In genomic region chr10:70672165-70672992, GRCh38 we compare ENCODE assay signal across 8 cellular contexts. TPM values are rescaled to one million over a fixed set of nuclear protein-coding genes. Genes with fewer than 3 reads are reported as not detected.
DNase-seq lines count a peak whose midpoint lies in the region; ATAC-seq and TF ChIP-seq lines count a peak whose summit lies in the region.

Gene ADAMTS14 (plus strand): TSS chr10:70672506. CDS start chr10:70672803, 297 bp downstream.

- WGBS in testis, 2 donors: 0 to 1% methylated on average over 3 to 46 of the region's 99 CpGs

- H3K9me3 Mint-ChIP-seq in T-helper 2 cell treated with Interferon-gamma antibody and Interleukin-4, amounts not matched to agents 5 μg/mL and 100 μg/mL, for 36 hours: no peaks in the 10 kb centered on the region
- no peaks in the 10 kb centered on the region for H3K9me3 Mint-ChIP-seq in effector memory CD8-positive, alpha-beta T cell

- H3K27me3 ChIP-seq in GM06990 (replicated peaks; ENCODE audit: control insufficient read depth, insufficient read depth, low read length): no peaks in the 10 kb centered on the region; the same call in none of the 2 replicates
- no peaks in the 10 kb centered on the region for H3K27me3 ChIP-seq in testis

- H3K4me3 Mint-ChIP-seq in T-helper 2 cell treated with Interferon-gamma antibody and Interleukin-4, amounts not matched to agents 5 μg/mL and 100 μg/mL, for 36 hours: peak within 1 kb of the TSS; percentile 60
- peak within 1 kb of the TSS; percentile 77 to 79 for H3K4me3 Mint-ChIP-seq in effector memory CD8-positive, alpha-beta T cell

- peak; percentile 3 for TF ChIP-seq CTCF in GM06990 (IDR thresholded peaks at IDR 0.05; ENCODE audit: insufficient read depth, low read length, poor library complexity, severe bottlenecking)
- no peak for TF ChIP-seq CTCF in testis (IDR thresholded peaks at IDR 0.05)

- H3K36me3 ChIP-seq in GM06990 (ENCODE audit: control insufficient read depth, insufficient read depth, low read length) (no peaks in the 10 kb centered on the region), testis (ENCODE audit: low read depth, missing control alignments) (no peaks in the 10 kb centered on the region)

- H3K27me3 Mint-ChIP-seq in T-helper 2 cell treated with Interferon-gamma antibody and Interleukin-4, amounts not matched to agents 5 μg/mL and 100 μg/mL, for 36 hours (ENCODE audit: low read depth): peaks cover 49% of the 10 kb centered on the region
- peaks cover 34 to 51% of the 10 kb centered on the region in 2 donors for H3K27me3 Mint-ChIP-seq in effector memory CD8-positive, alpha-beta T cell

- H3K27ac ChIP-seq in testis: no peak within 1 kb of the TSS

- H3K4me3 ChIP-seq in GM06990 (replicated peaks; ENCODE audit: low read depth, low read length) (peak within 1 kb of the TSS; percentile 44), testis (peak within 1 kb of the TSS; percentile 29 to 30)

- H3K9me3 ChIP-seq in testis: no peaks in the 10 kb centered on the region

- ATAC-seq in effector memory CD8-positive, alpha-beta T cell (replicated peaks): peak; percentile 75
- no peak for ATAC-seq in GM21529 (IDR thresholded peaks at IDR 0.05; ENCODE audit: unreplicated experiment)

- H3K36me3 Mint-ChIP-seq in T-helper 2 cell treated with Interferon-gamma antibody and Interleukin-4, amounts not matched to agents 5 μg/mL and 100 μg/mL, for 36 hours (ENCODE audit: low read depth): no peaks in the 10 kb centered on the region
- H3K36me3 Mint-ChIP-seq in effector memory CD8-positive, alpha-beta T cell (ENCODE audit: insufficient read depth): no peaks in the 10 kb centered on the region

- no peaks in the 10 kb centered on the region for H3K4me1 ChIP-seq in testis

- peaks cover 4% of the 10 kb centered on the region for H3K4me1 Mint-ChIP-seq in T-helper 2 cell treated with Interferon-gamma antibody and Interleukin-4, amounts not matched to agents 5 μg/mL and 100 μg/mL, for 36 hours (ENCODE audit: low read depth)
- H3K4me1 Mint-ChIP-seq in effector memory CD8-positive, alpha-beta T cell (ENCODE audit: low read depth in 2 of 2): peaks cover 7 to 11% of the 10 kb centered on the region in 2 donors

- DNase-seq in 8988T (peak; percentile 84), GM06990 (ENCODE audit: extremely low read depth, insufficient read length) (no peak), lung microvascular endothelial cell (ENCODE audit: low read depth in 2 of 2) (peak; percentile 23 to 36), testis (no peak), NCI-H524 (lab: John Stamatoyannopoulos, UW) (no peak)
- DNase-seq in T-helper 2 cell treated with Interferon-gamma antibody and Interleukin-4, amounts not matched to agents 5 μg/mL and 100 μg/mL, for 36 hours (ENCODE audit: low spot score): peak; percentile 45
- peak in 2 of 3 experiments; percentile 18 to 21 for DNase-seq in effector memory CD8-positive, alpha-beta T cell

- H3K27ac Mint-ChIP-seq in T-helper 2 cell treated with Interferon-gamma antibody and Interleukin-4, amounts not matched to agents 5 μg/mL and 100 μg/mL, for 36 hours: peak within 1 kb of the TSS; percentile 7
- no peak within 1 kb of the TSS for H3K27ac Mint-ChIP-seq in effector memory CD8-positive, alpha-beta T cell

- intact Hi-C loops in testis (cut with DNase I; ENCODE audit: low total_unique reads): no loop called here

- no peak for TF ChIP-seq POLR2A in testis (IDR thresholded peaks at IDR 0.05)

RNA-seq across cellular contexts. Expression of gene ADAMTS14, which starts in this region (rescaled TPM):
- total RNA-seq in lung microvascular endothelial cell (not detected in 2 replicates), testis (under 1 TPM; 0.63 to 0.93 TPM)
- polyA plus RNA-seq in testis (ENCODE audit: insufficient read depth, low read depth, low replicate concordance): 0.90 TPM

Comparison
In these comparisons a context has a peak if more than half of its experiments do, and no peak if none do; other contexts are left out.
1. Peak in DNase-seq in lung microvascular endothelial cell; RNA of the gene not detected or under 1 TPM.
2. DNase-seq: peak in 8988T (single experiment), T-helper 2 cell treated with Interferon-gamma antibody and Interleukin-4, amounts not matched to agents 5 μg/mL and 100 μg/mL, for 36 hours (single experiment) and effector memory CD8-positive, alpha-beta T cell (2 of 3); none in GM06990 (single experiment), testis (single experiment) and NCI-H524 (0 of 2).